In the genomic region with DNA sequence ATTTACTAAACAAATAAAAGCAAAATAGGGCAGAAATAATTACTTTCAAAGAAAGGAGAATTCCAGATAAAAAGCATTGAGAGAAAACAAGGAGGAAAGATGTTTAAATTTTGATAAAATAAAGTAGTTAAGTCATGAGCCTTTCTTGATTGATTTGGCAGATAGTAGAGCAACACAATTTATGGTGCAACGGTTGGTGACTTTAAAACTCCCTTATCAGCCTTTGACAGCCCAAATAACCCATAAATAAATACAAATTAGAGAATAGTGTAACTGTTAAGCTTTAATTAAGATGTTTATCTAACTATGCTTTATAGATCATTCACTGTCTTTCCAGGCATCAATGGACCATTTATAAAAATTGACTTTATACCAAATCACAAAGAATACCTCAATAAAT, we compare ENCODE assay signal across 24 cellular contexts. TPM values are rescaled to one million over a fixed set of nuclear protein-coding genes. Genes with fewer than 3 reads are reported as not detected.
DNase-seq lines count a peak whose midpoint lies in the region; ATAC-seq, FAIRE-seq and TF ChIP-seq lines count a peak whose summit lies in the region.
"Had no signal": no experiment of that assay in that cellular context is flagged by ENCODE, and none has a peak within 500 bp of the region (broad histone marks: within the 10 kb centered on the region; RNA-seq: fewer than 3 reads in every experiment).

No MANE protein-coding gene starts in this region.

- DNase-seq in NCI-H526 treated with DMSO at 0.1 percent for 48 hours (lab: John Stamatoyannopoulos, UW) (peak; percentile 42), NCI-H526 (lab: John Stamatoyannopoulos, UW) (no peak), GM23338 (ENCODE audit: low spot score) (no peak), NCI-H748 treated with DMSO at 0.1 percent for 48 hours (lab: John Stamatoyannopoulos, UW) (no peak), right lobe of liver (no peak)
- no peak for DNase-seq in activated naive CD4-positive, alpha-beta T cell treated with Interleukin-2 at 50 U/mL for 16 hours
- DNase-seq: ACHN; BE2C; C1 segment of cervical spinal cord; CD4-positive, alpha-beta memory T cell; CD4-positive, CD25-positive, alpha-beta regulatory T cell; CD8-positive, alpha-beta memory T cell; COR-L47; DMS 273 treated with DMSO at 0.1 percent for 48 hours; DMS153; DMS53; DMS79 treated with DMSO at 0.1 percent for 48 hours; GF-D8 had no signal

- no peak overlapping the region for H3K4me3 ChIP-seq in GM23338
- H3K4me3 ChIP-seq in right lobe of liver, result no peak overlapping the region
- H3K4me3 ChIP-seq: BLaER1 had no signal

- no peaks in the 10 kb centered on the region for H3K9me3 Mint-ChIP-seq in GM23338
- H3K9me3 Mint-ChIP-seq: CD14-positive monocyte; CD4-positive, alpha-beta memory T cell; CD4-positive, CD25-positive, alpha-beta regulatory T cell; CD8-positive, alpha-beta memory T cell had no signal

- H3K27ac Mint-ChIP-seq in GM23338, result peak overlapping the region; percentile 73; the same call in 1 of the 2 replicates
- H3K27ac Mint-ChIP-seq: CD14-positive monocyte; CD4-positive, CD25-positive, alpha-beta regulatory T cell; CD8-positive, alpha-beta memory T cell had no signal

- H3K27ac ChIP-seq in GM23338 (ENCODE audit: low read depth) (no peak overlapping the region), VCaP (peak overlapping the region; percentile 5), right lobe of liver (no peak overlapping the region)
- H3K27ac ChIP-seq: 22Rv1, BLaER1 had no signal

- no peaks in the 10 kb centered on the region for H3F3A ChIP-seq in GM23338 (replicated peaks; ENCODE audit: low read depth)

- WGBS in right lobe of liver (ENCODE audit: insufficient coverage, low coverage, low lambda C conversion rate, missing lambda C conversion rate), result 16% methylated on average over 1 of the region's 1 CpG

- intact Hi-C loops in right lobe of liver (cut with DNase I), result no loop called here

- H3K9me3 ChIP-seq in right lobe of liver, result no peaks in the 10 kb centered on the region
- H3K9me3 ChIP-seq: BE2C, BLaER1 had no signal

- ATAC-seq in GM23338, result no peak
- ATAC-seq in right lobe of liver, result no peak

- peak; percentile 75 for FAIRE-seq in colon (lab: Jason Lieb, UNC)
- FAIRE-seq: GM12891 had no signal

- H4K20me1 ChIP-seq in GM23338 (replicated peaks; ENCODE audit: insufficient read depth), result no peaks in the 10 kb centered on the region
- H4K20me1 ChIP-seq: BLaER1 had no signal

- TF ChIP-seq POLR2A in right lobe of liver (IDR thresholded peaks at IDR 0.05), result no peak

- no peak overlapping the region for H3K4me3 Mint-ChIP-seq in GM23338
- H3K4me3 Mint-ChIP-seq: CD14-positive monocyte; CD4-positive, alpha-beta memory T cell; CD4-positive, CD25-positive, alpha-beta regulatory T cell; CD8-positive, alpha-beta memory T cell had no signal

- no peaks in the 10 kb centered on the region for H3K36me3 Mint-ChIP-seq in GM23338 (ENCODE audit: low read depth)
- H3K36me3 Mint-ChIP-seq: CD14-positive monocyte; CD4-positive, alpha-beta memory T cell; CD4-positive, CD25-positive, alpha-beta regulatory T cell had no signal

- H3K9me2 ChIP-seq in GM23338 (ENCODE audit: insufficient read depth), result no peaks in the 10 kb centered on the region

- H3K4me1 ChIP-seq in GM23338 (ENCODE audit: insufficient read depth) (peaks cover 15% of the 10 kb centered on the region), right lobe of liver (no peaks in the 10 kb centered on the region)
- H3K4me1 ChIP-seq: BE2C, BLaER1 had no signal

- no peak overlapping the region for H2AFZ ChIP-seq in GM23338

- H3K27me3 ChIP-seq in GM23338 (ENCODE audit: insufficient read depth) (no peaks in the 10 kb centered on the region), right lobe of liver (no peaks in the 10 kb centered on the region)
- H3K27me3 ChIP-seq: BE2C, BLaER1 had no signal

- peaks cover 10% of the 10 kb centered on the region for H3K4me1 Mint-ChIP-seq in GM23338
- H3K4me1 Mint-ChIP-seq: CD4-positive, alpha-beta memory T cell; CD8-positive, alpha-beta memory T cell had no signal

- no peak overlapping the region for H3K4me2 ChIP-seq in GM23338
- H3K4me2 ChIP-seq: BLaER1 had no signal

- TF ChIP-seq CTCF in GM23338 (conservative IDR thresholded peaks at IDR 0.05; ENCODE audit: low read depth in 2 of 2) (no peak), VCaP (conservative IDR thresholded peaks at IDR 0.05) (no peak), right lobe of liver (IDR thresholded peaks at IDR 0.05) (no peak)

- no peaks in the 10 kb centered on the region for H3K36me3 ChIP-seq in GM23338 (ENCODE audit: insufficient read depth)
- H3K36me3 ChIP-seq in right lobe of liver, result peaks cover 0 to 22% (median 3%) of the 10 kb centered on the region in 4 donors
- H3K36me3 ChIP-seq: BE2C, BLaER1 had no signal

- no peaks in the 10 kb centered on the region for H3K27me3 Mint-ChIP-seq in GM23338 (ENCODE audit: insufficient read depth, low read depth, poor library complexity)
- H3K27me3 Mint-ChIP-seq: CD4-positive, CD25-positive, alpha-beta regulatory T cell; CD8-positive, alpha-beta memory T cell had no signal

- H3K79me2 ChIP-seq in GM23338 (replicated peaks; ENCODE audit: insufficient read depth), result no peaks in the 10 kb centered on the region

TF ChIP-seq in GM23338, 12 proteins besides CTCF, POLR2A, EP300 and RAD21 (continues in another document):
- TF ChIP-seq, protein P1, sequence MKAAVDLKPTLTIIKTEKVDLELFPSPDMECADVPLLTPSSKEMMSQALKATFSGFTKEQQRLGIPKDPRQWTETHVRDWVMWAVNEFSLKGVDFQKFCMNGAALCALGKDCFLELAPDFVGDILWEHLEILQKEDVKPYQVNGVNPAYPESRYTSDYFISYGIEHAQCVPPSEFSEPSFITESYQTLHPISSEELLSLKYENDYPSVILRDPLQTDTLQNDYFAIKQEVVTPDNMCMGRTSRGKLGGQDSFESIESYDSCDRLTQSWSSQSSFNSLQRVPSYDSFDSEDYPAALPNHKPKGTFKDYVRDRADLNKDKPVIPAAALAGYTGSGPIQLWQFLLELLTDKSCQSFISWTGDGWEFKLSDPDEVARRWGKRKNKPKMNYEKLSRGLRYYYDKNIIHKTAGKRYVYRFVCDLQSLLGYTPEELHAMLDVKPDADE (IDR thresholded peaks at IDR 0.05), result no peak
- TF ChIP-seq ZNF331 (CRISPR knock-in tag; IDR thresholded peaks at IDR 0.05; ENCODE audit: low read depth), result no peak
- TF ChIP-seq, protein P2, sequence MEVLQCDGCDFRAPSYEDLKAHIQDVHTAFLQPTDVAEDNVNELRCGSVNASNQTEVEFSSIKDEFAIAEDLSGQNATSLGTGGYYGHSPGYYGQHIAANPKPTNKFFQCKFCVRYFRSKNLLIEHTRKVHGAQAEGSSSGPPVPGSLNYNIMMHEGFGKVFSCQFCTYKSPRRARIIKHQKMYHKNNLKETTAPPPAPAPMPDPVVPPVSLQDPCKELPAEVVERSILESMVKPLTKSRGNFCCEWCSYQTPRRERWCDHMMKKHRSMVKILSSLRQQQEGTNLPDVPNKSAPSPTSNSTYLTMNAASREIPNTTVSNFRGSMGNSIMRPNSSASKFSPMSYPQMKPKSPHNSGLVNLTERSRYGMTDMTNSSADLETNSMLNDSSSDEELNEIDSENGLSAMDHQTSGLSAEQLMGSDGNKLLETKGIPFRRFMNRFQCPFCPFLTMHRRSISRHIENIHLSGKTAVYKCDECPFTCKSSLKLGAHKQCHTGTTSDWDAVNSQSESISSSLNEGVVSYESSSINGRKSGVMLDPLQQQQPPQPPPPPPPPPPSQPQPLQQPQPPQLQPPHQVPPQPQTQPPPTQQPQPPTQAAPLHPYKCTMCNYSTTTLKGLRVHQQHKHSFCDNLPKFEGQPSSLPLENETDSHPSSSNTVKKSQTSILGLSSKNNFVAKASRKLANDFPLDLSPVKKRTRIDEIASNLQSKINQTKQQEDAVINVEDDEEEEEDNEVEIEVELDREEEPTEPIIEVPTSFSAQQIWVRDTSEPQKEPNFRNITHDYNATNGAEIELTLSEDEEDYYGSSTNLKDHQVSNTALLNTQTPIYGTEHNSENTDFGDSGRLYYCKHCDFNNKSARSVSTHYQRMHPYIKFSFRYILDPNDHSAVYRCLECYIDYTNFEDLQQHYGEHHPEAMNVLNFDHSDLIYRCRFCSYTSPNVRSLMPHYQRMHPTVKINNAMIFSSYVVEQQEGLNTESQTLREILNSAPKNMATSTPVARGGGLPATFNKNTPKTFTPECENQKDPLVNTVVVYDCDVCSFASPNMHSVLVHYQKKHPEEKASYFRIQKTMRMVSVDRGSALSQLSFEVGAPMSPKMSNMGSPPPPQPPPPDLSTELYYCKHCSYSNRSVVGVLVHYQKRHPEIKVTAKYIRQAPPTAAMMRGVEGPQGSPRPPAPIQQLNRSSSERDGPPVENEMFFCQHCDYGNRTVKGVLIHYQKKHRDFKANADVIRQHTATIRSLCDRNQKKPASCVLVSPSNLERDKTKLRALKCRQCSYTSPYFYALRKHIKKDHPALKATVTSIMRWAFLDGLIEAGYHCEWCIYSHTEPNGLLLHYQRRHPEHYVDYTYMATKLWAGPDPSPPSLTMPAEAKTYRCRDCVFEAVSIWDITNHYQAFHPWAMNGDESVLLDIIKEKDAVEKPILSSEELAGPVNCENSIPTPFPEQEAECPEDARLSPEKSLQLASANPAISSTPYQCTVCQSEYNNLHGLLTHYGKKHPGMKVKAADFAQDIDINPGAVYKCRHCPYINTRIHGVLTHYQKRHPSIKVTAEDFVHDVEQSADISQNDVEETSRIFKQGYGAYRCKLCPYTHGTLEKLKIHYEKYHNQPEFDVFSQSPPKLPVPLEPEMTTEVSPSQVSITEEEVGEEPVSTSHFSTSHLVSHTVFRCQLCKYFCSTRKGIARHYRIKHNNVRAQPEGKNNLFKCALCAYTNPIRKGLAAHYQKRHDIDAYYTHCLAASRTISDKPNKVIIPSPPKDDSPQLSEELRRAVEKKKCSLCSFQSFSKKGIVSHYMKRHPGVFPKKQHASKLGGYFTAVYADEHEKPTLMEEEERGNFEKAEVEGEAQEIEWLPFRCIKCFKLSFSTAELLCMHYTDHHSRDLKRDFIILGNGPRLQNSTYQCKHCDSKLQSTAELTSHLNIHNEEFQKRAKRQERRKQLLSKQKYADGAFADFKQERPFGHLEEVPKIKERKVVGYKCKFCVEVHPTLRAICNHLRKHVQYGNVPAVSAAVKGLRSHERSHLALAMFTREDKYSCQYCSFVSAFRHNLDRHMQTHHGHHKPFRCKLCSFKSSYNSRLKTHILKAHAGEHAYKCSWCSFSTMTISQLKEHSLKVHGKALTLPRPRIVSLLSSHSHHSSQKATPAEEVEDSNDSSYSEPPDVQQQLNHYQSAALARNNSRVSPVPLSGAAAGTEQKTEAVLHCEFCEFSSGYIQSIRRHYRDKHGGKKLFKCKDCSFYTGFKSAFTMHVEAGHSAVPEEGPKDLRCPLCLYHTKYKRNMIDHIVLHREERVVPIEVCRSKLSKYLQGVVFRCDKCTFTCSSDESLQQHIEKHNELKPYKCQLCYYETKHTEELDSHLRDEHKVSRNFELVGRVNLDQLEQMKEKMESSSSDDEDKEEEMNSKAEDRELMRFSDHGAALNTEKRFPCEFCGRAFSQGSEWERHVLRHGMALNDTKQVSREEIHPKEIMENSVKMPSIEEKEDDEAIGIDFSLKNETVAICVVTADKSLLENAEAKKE (CRISPR knock-in tag; IDR thresholded peaks at IDR 0.05), result no peak
- TF ChIP-seq ZNF114 (CRISPR knock-in tag; IDR thresholded peaks at IDR 0.05), result no peak

RNA-seq across cellular contexts. Expression of a gene that starts 54.0 kb away (rescaled TPM):
- 24.4 and 37.6 TPM in 2 replicates for total RNA-seq in GM23338 (2014; rRNA removed; shearing (Covaris generic))
- 205 and 229 TPM in 2 replicates for polyA plus RNA-seq in GM23338 (2016; fragmentation: Nextera tagmentation; extraction: Ambion mirVana)
- total RNA-seq in right lobe of liver, result 10 to 100 TPM; 11.1 to 26.2 (median 20.5) TPM
